ENCODE assay signal across 8 cellular contexts in genomic region chr19:15557223-15557622, GRCh38. TPM values are rescaled to one million over a fixed set of nuclear protein-coding genes. Genes with fewer than 3 reads are reported as not detected.
"Had no signal": no experiment of that assay in that cellular context is flagged by ENCODE, and none has a peak within 500 bp of the region (broad histone marks: within the 10 kb centered on the region; RNA-seq: fewer than 3 reads in every experiment).

No MANE protein-coding gene starts in this region.

- H3K36me3 Mint-ChIP-seq: IgD-negative memory B cell had no signal

- H3K9ac ChIP-seq: GM23248, KMS-11 had no signal

- H3K36me3 ChIP-seq: HAP-1 had no signal

- H3K27ac Mint-ChIP-seq: IgD-negative memory B cell had no signal

- H3K9me3 Mint-ChIP-seq: IgD-negative memory B cell had no signal

- H3K9me3 ChIP-seq: HAP-1 had no signal

- H3K27ac ChIP-seq: GM23248, KMS-11 had no signal

- DNase-seq: GM23248, GOT3, H7 had no signal

- H3K4me3 ChIP-seq: HAP-1 had no signal

RNA-seq across cellular contexts. Expression of gene CYP4F22, which starts 48.9 kb away (rescaled TPM):
- total RNA-seq: GM23248, H7, HT-29 had no signal
- polyA plus RNA-seq: GM23248, IgD-negative memory B cell had no signal

RNA-seq across cellular contexts. Expression of gene CYP4F8, which starts 57.8 kb away (rescaled TPM):
- total RNA-seq: GM23248, H4, H7, HT-29 had no signal
- polyA plus RNA-seq: GM23248, IgD-negative memory B cell had no signal
